3 cellular contexts compared by ENCODE assay signal in the genomic region with DNA sequence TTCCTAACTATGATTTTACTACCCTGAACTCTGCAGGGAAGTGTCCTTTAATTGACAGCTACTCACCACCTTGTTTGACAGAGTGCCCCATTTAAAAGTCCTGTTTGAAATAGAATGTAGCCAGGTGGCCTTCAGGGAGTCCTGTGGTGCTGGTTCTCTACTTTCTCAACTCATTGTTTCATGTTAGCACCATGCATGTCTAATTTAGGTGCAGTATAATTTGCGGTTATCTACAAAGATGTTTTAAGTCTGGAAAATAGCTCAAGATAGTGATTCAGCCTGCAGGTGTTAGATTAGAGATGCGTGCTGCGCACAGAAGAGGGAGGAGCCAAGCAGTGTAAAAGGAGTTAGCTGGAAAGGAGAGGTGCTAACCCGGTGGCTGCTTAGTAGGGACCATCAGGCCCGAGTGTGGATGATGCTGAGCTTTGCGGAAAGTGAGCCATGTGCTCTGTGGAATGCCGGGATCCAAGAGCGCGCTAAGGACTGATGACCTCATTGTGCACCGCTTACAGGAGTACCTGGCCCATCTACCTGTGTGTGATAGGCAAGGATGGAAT.
TF ChIP-seq lines count a peak whose summit lies in the region.

No MANE protein-coding gene starts in this region.

TF ChIP-seq in SK-N-SH, 30 proteins besides CTCF, POLR2A, EP300 and RAD21:
- TF ChIP-seq MXI1 (IDR thresholded peaks at IDR 0.05; ENCODE audit: low read depth, low read length) (peak; percentile 77; the same call in 1 of the 2 replicates), SIN3A (IDR thresholded peaks at IDR 0.05; ENCODE audit: borderline replicate concordance, low read depth, low read length) (0 out of 2 replicates have a peak, but pooled peaks have one; percentile 14), NFIC (IDR thresholded peaks at IDR 0.05; ENCODE audit: borderline replicate concordance) (no peak), SMC3 (IDR thresholded peaks at IDR 0.05; ENCODE audit: low read depth, low read length) (no peak), GABPA (IDR thresholded peaks at IDR 0.05; ENCODE audit: low read depth) (no peak), FOSL2 (IDR thresholded peaks at IDR 0.05; ENCODE audit: borderline replicate concordance, low read depth) (no peak), JUND (IDR thresholded peaks at IDR 0.05) (no peak)
- TF ChIP-seq, protein P1, sequence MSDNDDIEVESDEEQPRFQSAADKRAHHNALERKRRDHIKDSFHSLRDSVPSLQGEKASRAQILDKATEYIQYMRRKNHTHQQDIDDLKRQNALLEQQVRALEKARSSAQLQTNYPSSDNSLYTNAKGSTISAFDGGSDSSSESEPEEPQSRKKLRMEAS (IDR thresholded peaks at IDR 0.05; ENCODE audit: low read depth): peak; percentile 95
- TF ChIP-seq, protein P2, sequence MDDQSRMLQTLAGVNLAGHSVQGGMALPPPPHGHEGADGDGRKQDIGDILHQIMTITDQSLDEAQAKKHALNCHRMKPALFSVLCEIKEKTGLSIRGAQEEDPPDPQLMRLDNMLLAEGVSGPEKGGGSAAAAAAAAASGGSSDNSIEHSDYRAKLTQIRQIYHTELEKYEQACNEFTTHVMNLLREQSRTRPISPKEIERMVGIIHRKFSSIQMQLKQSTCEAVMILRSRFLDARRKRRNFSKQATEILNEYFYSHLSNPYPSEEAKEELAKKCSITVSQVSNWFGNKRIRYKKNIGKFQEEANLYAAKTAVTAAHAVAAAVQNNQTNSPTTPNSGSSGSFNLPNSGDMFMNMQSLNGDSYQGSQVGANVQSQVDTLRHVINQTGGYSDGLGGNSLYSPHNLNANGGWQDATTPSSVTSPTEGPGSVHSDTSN (IDR thresholded peaks at IDR 0.05): peak; percentile 4; the same call in 1 of the 2 replicates

TF ChIP-seq in SK-N-SH treated with all-trans-retinoic acid at 6 μM for 48 hours, 23 proteins besides CTCF, POLR2A, EP300 and RAD21:
- TF ChIP-seq, protein P3, sequence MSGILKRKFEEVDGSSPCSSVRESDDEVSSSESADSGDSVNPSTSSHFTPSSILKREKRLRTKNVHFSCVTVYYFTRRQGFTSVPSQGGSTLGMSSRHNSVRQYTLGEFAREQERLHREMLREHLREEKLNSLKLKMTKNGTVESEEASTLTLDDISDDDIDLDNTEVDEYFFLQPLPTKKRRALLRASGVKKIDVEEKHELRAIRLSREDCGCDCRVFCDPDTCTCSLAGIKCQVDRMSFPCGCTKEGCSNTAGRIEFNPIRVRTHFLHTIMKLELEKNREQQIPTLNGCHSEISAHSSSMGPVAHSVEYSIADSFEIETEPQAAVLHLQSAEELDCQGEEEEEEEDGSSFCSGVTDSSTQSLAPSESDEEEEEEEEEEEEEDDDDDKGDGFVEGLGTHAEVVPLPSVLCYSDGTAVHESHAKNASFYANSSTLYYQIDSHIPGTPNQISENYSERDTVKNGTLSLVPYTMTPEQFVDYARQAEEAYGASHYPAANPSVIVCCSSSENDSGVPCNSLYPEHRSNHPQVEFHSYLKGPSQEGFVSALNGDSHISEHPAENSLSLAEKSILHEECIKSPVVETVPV (CRISPR knock-in tag; IDR thresholded peaks at IDR 0.05): no peak
- no peak for TF ChIP-seq CSDC2 (CRISPR knock-in tag; IDR thresholded peaks at IDR 0.05)
- no peak for TF ChIP-seq ARNTL (CRISPR knock-in tag; IDR thresholded peaks at IDR 0.05; ENCODE audit: borderline replicate concordance, low read depth)
- TF ChIP-seq ZC3H10 (CRISPR knock-in tag; IDR thresholded peaks at IDR 0.05): no peak
- no peak for TF ChIP-seq GLIS3 (CRISPR knock-in tag; IDR thresholded peaks at IDR 0.05)
- TF ChIP-seq BACH2 (CRISPR knock-in tag; IDR thresholded peaks at IDR 0.05; ENCODE audit: borderline replicate concordance): no peak
- TF ChIP-seq PPARA (CRISPR knock-in tag; IDR thresholded peaks at IDR 0.05; ENCODE audit: borderline replicate concordance): no peak
- no peak for TF ChIP-seq TOX (CRISPR knock-in tag; IDR thresholded peaks at IDR 0.05; ENCODE audit: borderline replicate concordance)
- TF ChIP-seq ESRRG (CRISPR knock-in tag; IDR thresholded peaks at IDR 0.05): no peak

TF ChIP-seq in K562, 482 proteins besides CTCF, POLR2A, EP300 and RAD21 (continues in another document):
- TF ChIP-seq, protein P4, sequence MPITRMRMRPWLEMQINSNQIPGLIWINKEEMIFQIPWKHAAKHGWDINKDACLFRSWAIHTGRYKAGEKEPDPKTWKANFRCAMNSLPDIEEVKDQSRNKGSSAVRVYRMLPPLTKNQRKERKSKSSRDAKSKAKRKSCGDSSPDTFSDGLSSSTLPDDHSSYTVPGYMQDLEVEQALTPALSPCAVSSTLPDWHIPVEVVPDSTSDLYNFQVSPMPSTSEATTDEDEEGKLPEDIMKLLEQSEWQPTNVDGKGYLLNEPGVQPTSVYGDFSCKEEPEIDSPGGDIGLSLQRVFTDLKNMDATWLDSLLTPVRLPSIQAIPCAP (CRISPR knock-in tag; IDR thresholded peaks at IDR 0.05; ENCODE audit: borderline replicate concordance): no peak
- TF ChIP-seq, protein P5, sequence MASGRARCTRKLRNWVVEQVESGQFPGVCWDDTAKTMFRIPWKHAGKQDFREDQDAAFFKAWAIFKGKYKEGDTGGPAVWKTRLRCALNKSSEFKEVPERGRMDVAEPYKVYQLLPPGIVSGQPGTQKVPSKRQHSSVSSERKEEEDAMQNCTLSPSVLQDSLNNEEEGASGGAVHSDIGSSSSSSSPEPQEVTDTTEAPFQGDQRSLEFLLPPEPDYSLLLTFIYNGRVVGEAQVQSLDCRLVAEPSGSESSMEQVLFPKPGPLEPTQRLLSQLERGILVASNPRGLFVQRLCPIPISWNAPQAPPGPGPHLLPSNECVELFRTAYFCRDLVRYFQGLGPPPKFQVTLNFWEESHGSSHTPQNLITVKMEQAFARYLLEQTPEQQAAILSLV (tag; IDR thresholded peaks at IDR 0.05): no peak
- TF ChIP-seq ETV1 (tag; conservative IDR thresholded peaks at IDR 0.05; ENCODE audit: low read depth) (no peak), CCNT2 (IDR thresholded peaks at IDR 0.05; ENCODE audit: borderline replicate concordance, extremely low read depth, insufficient read length, low read depth, low read length) (no peak), RB1 (IDR thresholded peaks at IDR 0.05; ENCODE audit: low read depth) (0 out of 2 replicates have a peak, but pooled peaks have one; percentile 21), CBFA2T3 (IDR thresholded peaks at IDR 0.05) (peak; percentile 90), MTF1 (CRISPR knock-in tag; IDR thresholded peaks at IDR 0.05; ENCODE audit: borderline replicate concordance) (no peak), CHD2 (IDR thresholded peaks at IDR 0.05; ENCODE audit: low read depth, low read length) (no peak), HCFC1 (IDR thresholded peaks at IDR 0.05; ENCODE audit: low read depth, low read length) (no peak), ZBTB1 (CRISPR knock-in tag; IDR thresholded peaks at IDR 0.05; ENCODE audit: borderline replicate concordance, low read depth) (no peak), ZNF124 (CRISPR knock-in tag; IDR thresholded peaks at IDR 0.05) (no peak), MTA3 (IDR thresholded peaks at IDR 0.05; ENCODE audit: borderline replicate concordance) (0 out of 2 replicates have a peak, but pooled peaks have one; percentile 47), NCOR1 (IDR thresholded peaks at IDR 0.05) (peak; percentile 68; the same call in 1 of the 2 replicates), PHF20 (IDR thresholded peaks at IDR 0.05; ENCODE audit: partially characterized antibody) (no peak), FOSL1 (tag; conservative IDR thresholded peaks at IDR 0.05) (peak; percentile 48; the same call in 1 of the 2 replicates), MEF2A (IDR thresholded peaks at IDR 0.05; ENCODE audit: control insufficient read depth, low read depth, low read length) (no peak), HDGF (IDR thresholded peaks at IDR 0.05) (no peak), HMGN3 (IDR thresholded peaks at IDR 0.05; ENCODE audit: borderline replicate concordance, extremely low read depth, insufficient read length, low read depth, low read length) (no peak)
- TF ChIP-seq, protein P6, sequence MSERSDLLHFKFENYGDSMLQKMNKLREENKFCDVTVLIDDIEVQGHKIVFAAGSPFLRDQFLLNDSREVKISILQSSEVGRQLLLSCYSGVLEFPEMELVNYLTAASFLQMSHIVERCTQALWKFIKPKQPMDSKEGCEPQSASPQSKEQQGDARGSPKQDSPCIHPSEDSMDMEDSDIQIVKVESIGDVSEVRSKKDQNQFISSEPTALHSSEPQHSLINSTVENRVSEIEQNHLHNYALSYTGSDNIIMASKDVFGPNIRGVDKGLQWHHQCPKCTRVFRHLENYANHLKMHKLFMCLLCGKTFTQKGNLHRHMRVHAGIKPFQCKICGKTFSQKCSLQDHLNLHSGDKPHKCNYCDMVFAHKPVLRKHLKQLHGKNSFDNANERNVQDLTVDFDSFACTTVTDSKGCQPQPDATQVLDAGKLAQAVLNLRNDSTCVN (CRISPR knock-in tag; IDR thresholded peaks at IDR 0.05): no peak
- TF ChIP-seq, protein P7, sequence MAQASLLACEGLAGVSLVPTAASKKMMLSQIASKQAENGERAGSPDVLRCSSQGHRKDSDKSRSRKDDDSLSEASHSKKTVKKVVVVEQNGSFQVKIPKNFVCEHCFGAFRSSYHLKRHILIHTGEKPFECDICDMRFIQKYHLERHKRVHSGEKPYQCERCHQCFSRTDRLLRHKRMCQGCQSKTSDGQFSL (CRISPR knock-in tag; IDR thresholded peaks at IDR 0.05): no peak
- TF ChIP-seq, protein P7 (tag; IDR thresholded peaks at IDR 0.05): no peak
- TF ChIP-seq, protein P8, sequence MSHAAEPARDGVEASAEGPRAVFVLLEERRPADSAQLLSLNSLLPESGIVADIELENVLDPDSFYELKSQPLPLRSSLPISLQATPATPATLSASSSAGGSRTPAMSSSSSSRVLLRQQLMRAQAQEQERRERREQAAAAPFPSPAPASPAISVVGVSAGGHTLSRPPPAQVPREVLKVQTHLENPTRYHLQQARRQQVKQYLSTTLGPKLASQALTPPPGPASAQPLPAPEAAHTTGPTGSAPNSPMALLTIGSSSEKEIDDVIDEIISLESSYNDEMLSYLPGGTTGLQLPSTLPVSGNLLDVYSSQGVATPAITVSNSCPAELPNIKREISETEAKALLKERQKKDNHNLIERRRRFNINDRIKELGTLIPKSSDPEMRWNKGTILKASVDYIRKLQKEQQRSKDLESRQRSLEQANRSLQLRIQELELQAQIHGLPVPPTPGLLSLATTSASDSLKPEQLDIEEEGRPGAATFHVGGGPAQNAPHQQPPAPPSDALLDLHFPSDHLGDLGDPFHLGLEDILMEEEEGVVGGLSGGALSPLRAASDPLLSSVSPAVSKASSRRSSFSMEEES (CRISPR knock-in tag; IDR thresholded peaks at IDR 0.05): no peak
- TF ChIP-seq, protein P9, sequence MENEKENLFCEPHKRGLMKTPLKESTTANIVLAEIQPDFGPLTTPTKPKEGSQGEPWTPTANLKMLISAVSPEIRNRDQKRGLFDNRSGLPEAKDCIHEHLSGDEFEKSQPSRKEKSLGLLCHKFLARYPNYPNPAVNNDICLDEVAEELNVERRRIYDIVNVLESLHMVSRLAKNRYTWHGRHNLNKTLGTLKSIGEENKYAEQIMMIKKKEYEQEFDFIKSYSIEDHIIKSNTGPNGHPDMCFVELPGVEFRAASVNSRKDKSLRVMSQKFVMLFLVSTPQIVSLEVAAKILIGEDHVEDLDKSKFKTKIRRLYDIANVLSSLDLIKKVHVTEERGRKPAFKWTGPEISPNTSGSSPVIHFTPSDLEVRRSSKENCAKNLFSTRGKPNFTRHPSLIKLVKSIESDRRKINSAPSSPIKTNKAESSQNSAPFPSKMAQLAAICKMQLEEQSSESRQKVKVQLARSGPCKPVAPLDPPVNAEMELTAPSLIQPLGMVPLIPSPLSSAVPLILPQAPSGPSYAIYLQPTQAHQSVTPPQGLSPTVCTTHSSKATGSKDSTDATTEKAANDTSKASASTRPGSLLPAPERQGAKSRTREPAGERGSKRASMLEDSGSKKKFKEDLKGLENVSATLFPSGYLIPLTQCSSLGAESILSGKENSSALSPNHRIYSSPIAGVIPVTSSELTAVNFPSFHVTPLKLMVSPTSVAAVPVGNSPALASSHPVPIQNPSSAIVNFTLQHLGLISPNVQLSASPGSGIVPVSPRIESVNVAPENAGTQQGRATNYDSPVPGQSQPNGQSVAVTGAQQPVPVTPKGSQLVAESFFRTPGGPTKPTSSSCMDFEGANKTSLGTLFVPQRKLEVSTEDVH (IDR thresholded peaks at IDR 0.05; ENCODE audit: low read depth, partially characterized antibody): no peak
- TF ChIP-seq, protein P10, sequence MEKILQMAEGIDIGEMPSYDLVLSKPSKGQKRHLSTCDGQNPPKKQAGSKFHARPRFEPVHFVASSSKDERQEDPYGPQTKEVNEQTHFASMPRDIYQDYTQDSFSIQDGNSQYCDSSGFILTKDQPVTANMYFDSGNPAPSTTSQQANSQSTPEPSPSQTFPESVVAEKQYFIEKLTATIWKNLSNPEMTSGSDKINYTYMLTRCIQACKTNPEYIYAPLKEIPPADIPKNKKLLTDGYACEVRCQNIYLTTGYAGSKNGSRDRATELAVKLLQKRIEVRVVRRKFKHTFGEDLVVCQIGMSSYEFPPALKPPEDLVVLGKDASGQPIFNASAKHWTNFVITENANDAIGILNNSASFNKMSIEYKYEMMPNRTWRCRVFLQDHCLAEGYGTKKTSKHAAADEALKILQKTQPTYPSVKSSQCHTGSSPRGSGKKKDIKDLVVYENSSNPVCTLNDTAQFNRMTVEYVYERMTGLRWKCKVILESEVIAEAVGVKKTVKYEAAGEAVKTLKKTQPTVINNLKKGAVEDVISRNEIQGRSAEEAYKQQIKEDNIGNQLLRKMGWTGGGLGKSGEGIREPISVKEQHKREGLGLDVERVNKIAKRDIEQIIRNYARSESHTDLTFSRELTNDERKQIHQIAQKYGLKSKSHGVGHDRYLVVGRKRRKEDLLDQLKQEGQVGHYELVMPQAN (IDR thresholded peaks at IDR 0.05; ENCODE audit: borderline replicate concordance): peak; percentile 64; the same call in 1 of the 2 replicates
- TF ChIP-seq, protein P11, sequence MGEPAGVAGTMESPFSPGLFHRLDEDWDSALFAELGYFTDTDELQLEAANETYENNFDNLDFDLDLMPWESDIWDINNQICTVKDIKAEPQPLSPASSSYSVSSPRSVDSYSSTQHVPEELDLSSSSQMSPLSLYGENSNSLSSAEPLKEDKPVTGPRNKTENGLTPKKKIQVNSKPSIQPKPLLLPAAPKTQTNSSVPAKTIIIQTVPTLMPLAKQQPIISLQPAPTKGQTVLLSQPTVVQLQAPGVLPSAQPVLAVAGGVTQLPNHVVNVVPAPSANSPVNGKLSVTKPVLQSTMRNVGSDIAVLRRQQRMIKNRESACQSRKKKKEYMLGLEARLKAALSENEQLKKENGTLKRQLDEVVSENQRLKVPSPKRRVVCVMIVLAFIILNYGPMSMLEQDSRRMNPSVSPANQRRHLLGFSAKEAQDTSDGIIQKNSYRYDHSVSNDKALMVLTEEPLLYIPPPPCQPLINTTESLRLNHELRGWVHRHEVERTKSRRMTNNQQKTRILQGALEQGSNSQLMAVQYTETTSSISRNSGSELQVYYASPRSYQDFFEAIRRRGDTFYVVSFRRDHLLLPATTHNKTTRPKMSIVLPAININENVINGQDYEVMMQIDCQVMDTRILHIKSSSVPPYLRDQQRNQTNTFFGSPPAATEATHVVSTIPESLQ (CRISPR knock-in tag; IDR thresholded peaks at IDR 0.05): no peak
